8 cellular contexts compared by ENCODE assay signal in the genomic region with DNA sequence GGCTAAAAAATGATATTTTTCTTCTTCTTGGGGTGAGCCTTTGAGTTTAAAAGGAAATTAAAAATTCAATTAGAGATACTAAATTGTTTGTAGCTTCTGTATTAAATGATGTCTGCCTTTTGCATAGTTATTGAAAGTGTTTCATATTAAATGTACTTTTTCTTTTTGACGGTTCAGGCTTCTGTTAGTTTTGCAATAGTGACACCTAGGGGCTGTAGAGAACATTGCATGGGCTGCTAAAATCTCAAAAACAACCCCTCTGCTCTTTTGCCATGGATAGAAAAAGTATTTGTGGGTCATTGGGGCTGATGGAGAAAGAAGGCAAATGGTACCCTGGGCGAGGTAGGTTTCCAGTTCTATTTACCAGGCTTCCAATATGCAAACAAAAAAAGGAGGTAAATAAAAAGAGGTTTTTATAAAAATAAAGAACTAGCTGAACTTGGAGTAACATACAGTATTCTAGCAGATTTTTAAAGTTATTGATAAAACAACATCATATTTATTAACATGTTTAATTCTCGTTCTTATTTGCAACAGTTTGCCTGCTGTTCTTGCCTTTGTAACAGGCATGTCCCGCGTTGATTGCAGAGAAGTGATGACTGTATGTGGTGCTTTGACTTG.
DNase-seq lines count a peak whose midpoint lies in the region; ATAC-seq and TF ChIP-seq lines count a peak whose summit lies in the region.

No MANE protein-coding gene starts in this region.

- H3K36me3 Mint-ChIP-seq in T-helper 1 cell treated with Interleukin-12 subunit alpha and Interleukin-12 subunit beta and Interleukin-4 antibody, amounts not matched to agents 30 μg/mL and 1 μg/mL, for 36 hours (ENCODE audit: low read depth), result peaks cover 7% of the 10 kb centered on the region

- H3K27ac ChIP-seq in ovary, result no peak overlapping the region

- 42 to 47% (median 43%) methylated on average over 5 of the region's 5 CpGs for WGBS in ovary, 3 donors

- TF ChIP-seq POLR2A in ovary (IDR thresholded peaks at IDR 0.05), result no peak

- no peak for TF ChIP-seq EP300 in ovary (IDR thresholded peaks at IDR 0.05)

- H3K9me3 ChIP-seq in ovary, result no peaks in the 10 kb centered on the region

- peak; percentile 95 for TF ChIP-seq CTCF in fibroblast of pulmonary artery (IDR thresholded peaks at IDR 0.05; ENCODE audit: low read length, missing control alignments)
- peak; percentile 75 to 92 (median 86) for TF ChIP-seq CTCF in ovary (IDR thresholded peaks at IDR 0.05)

- H3K4me3 Mint-ChIP-seq in stimulated activated naive CD8-positive, alpha-beta T cell treated with anti-CD3 and anti-CD28 coated beads, Interleukin-15, amount 100 ng/mL, for 72 hours, result peak overlapping the region in 1 of 2 donors; percentile 67
- H3K4me3 Mint-ChIP-seq in T-helper 1 cell treated with Interleukin-12 subunit alpha and Interleukin-12 subunit beta and Interleukin-4 antibody, amounts not matched to agents 30 μg/mL and 1 μg/mL, for 36 hours, result no peak overlapping the region

- H3K4me1 ChIP-seq in ovary (ENCODE audit: insufficient read depth), result peaks cover 3% of the 10 kb centered on the region

- no peaks in the 10 kb centered on the region for H3K36me3 ChIP-seq in ovary

- no peaks in the 10 kb centered on the region for H3K27me3 Mint-ChIP-seq in stimulated activated naive CD8-positive, alpha-beta T cell treated with anti-CD3 and anti-CD28 coated beads, Interleukin-15, amount 100 ng/mL, for 72 hours
- no peaks in the 10 kb centered on the region for H3K27me3 Mint-ChIP-seq in T-helper 1 cell treated with Interleukin-12 subunit alpha and Interleukin-12 subunit beta and Interleukin-4 antibody, amounts not matched to agents 30 μg/mL and 1 μg/mL, for 36 hours (ENCODE audit: low read depth)

- H3K27me3 ChIP-seq in ovary, result no peaks in the 10 kb centered on the region

- H3K4me1 Mint-ChIP-seq in stimulated activated naive CD8-positive, alpha-beta T cell treated with anti-CD3 and anti-CD28 coated beads, Interleukin-15, amount 100 ng/mL, for 72 hours, result peaks cover 24% of the 10 kb centered on the region
- H3K4me1 Mint-ChIP-seq in T-helper 1 cell treated with Interleukin-12 subunit alpha and Interleukin-12 subunit beta and Interleukin-4 antibody, amounts not matched to agents 30 μg/mL and 1 μg/mL, for 36 hours (ENCODE audit: low read depth), result peaks cover 29% of the 10 kb centered on the region

- peak; percentile 21 for DNase-seq in stimulated activated naive CD8-positive, alpha-beta T cell treated with anti-CD3 and anti-CD28 coated beads, Interleukin-15, amount 100 ng/mL, for 72 hours
- DNase-seq in stimulated activated naive CD8-positive, alpha-beta T cell treated with anti-CD3 and anti-CD28 coated beads, Interleukin-15, Interleukin-2, amounts not matched to agents 100 U/mL and 50 U/mL, for 24 hours, result no peak
- peak; percentile 25 for DNase-seq in NCI-H146 treated with DMSO at 0.1 percent for 48 hours (lab: John Stamatoyannopoulos, UW; ENCODE audit: unreplicated experiment)
- DNase-seq in fibroblast of pulmonary artery (ENCODE audit: low read depth), result peak; percentile 76
- peak in 1 of 5 donors; percentile 34 for DNase-seq in ovary
- no peak for DNase-seq in GF-D8 (lab: John Stamatoyannopoulos, UW)

- H3K27ac Mint-ChIP-seq in stimulated activated naive CD8-positive, alpha-beta T cell treated with anti-CD3 and anti-CD28 coated beads, Interleukin-15, amount 100 ng/mL, for 72 hours, result peak overlapping the region in 1 of 2 donors; percentile 80
- H3K27ac Mint-ChIP-seq in T-helper 1 cell treated with Interleukin-12 subunit alpha and Interleukin-12 subunit beta and Interleukin-4 antibody, amounts not matched to agents 30 μg/mL and 1 μg/mL, for 36 hours, result peak overlapping the region; percentile 62

- peaks cover 0 to 4% of the 10 kb centered on the region in 2 donors for H3K9me3 Mint-ChIP-seq in stimulated activated naive CD8-positive, alpha-beta T cell treated with anti-CD3 and anti-CD28 coated beads, Interleukin-15, amount 100 ng/mL, for 72 hours
- H3K9me3 Mint-ChIP-seq in T-helper 1 cell treated with Interleukin-12 subunit alpha and Interleukin-12 subunit beta and Interleukin-4 antibody, amounts not matched to agents 30 μg/mL and 1 μg/mL, for 36 hours, result peaks cover 7% of the 10 kb centered on the region

- ATAC-seq in stimulated activated naive CD8-positive, alpha-beta T cell treated with anti-CD3 and anti-CD28 coated beads, Interleukin-15, amount 100 ng/mL, for 72 hours, result no peak
- ATAC-seq in stimulated activated naive CD8-positive, alpha-beta T cell treated with anti-CD3 and anti-CD28 coated beads, Interleukin-15, Interleukin-2, amounts not matched to agents 100 U/mL and 50 U/mL, for 24 hours, result no peak
- ATAC-seq in HG02588 (IDR thresholded peaks at IDR 0.05; ENCODE audit: unreplicated experiment), result no peak

- intact Hi-C loops in ovary (cut with DNase I), result loop anchor here in 3 of 4 donors (5.0 to 10.0 kb wide), 4 partner anchors 405 to 955 kb away; a partner anchor contains a TSS

- H3K4me3 ChIP-seq in fibroblast of pulmonary artery (replicated peaks; ENCODE audit: low read depth, low read length), result no peak overlapping the region
- H3K4me3 ChIP-seq in ovary, result no peak overlapping the region

Comparison
In these comparisons a context has a peak if more than half of its experiments do, and no peak if none do; other contexts are left out.
1. DNase-seq: peak in stimulated activated naive CD8-positive, alpha-beta T cell treated with anti-CD3 and anti-CD28 coated beads, Interleukin-15, amount 100 ng/mL, for 72 hours (2 of 2), NCI-H146 treated with DMSO at 0.1 percent for 48 hours (single experiment) and fibroblast of pulmonary artery (single experiment); none in stimulated activated naive CD8-positive, alpha-beta T cell treated with anti-CD3 and anti-CD28 coated beads, Interleukin-15, Interleukin-2, amounts not matched to agents 100 U/mL and 50 U/mL, for 24 hours (single experiment) and GF-D8 (single experiment).